Comparison of ENCODE assay signal across 1 cellular context in genomic region chr1:94105957-94106529, GRCh38.
TF ChIP-seq lines count a peak whose summit lies in the region.

No MANE protein-coding gene starts in this region.

TF ChIP-seq in HCT116, 20 proteins besides CTCF, POLR2A, EP300 and RAD21 (continued from another document):
- TF ChIP-seq REST (IDR thresholded peaks at IDR 0.05; ENCODE audit: low read depth) = no peak
- TF ChIP-seq ATF3 (IDR thresholded peaks at IDR 0.05) = no peak
